Comparison of ENCODE assay signal across 1 cellular context in the genomic region with DNA sequence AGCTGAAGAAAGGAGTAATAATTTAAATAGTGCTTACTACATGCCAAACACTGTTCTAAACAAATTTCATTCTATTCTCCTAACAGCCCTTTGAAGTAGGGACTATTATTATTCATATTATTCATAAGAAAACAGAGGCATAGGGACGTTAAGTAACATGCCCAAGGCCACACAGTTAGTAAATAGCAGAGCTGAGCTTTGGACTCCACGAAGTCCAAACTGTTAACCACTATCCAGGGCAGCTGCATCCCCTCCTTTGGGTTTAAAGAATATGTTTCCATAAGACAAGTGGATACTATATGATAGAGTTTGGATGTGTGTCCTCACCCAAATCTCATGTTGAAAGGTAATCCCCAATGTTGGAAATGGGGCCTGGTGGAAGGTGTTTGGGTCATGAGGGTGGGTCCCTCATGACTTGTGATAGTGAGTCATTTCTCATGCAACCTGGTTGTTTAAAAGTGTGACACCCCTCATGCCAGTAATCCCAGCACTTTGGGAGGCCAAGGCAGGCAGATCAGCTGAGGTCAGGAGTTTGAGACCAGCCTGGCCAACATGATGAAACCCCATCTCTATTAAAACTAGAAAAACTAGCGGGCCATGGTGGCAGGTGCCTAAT.
A peak's percentile ranks its signal among the peaks of the same experiment; 100 is the strongest.
TF ChIP-seq lines count a peak whose summit lies in the region.

No MANE protein-coding gene starts in this region.

TF ChIP-seq in HepG2, 621 proteins besides CTCF, POLR2A, EP300 and RAD21 (continued from another document):
- TF ChIP-seq HNF4G (IDR thresholded peaks at IDR 0.05; ENCODE audit: borderline replicate concordance, low read depth, low read length): peak; percentile 61; the same call in 1 of the 2 replicates
- TF ChIP-seq HNF4G (CRISPR knock-in tag; IDR thresholded peaks at IDR 0.05; ENCODE audit: borderline replicate concordance, low read depth): no peak
- no peak for TF ChIP-seq ZSCAN9 (CRISPR knock-in tag; IDR thresholded peaks at IDR 0.05; ENCODE audit: borderline replicate concordance)
- no peak for TF ChIP-seq PHF8 (CRISPR knock-in tag; IDR thresholded peaks at IDR 0.05)
- TF ChIP-seq ZNF556 (CRISPR knock-in tag; IDR thresholded peaks at IDR 0.05; ENCODE audit: borderline replicate concordance): peak; percentile 52; the same call in 1 of the 2 replicates
- peak; percentile 73; the same call in 1 of the 2 replicates for TF ChIP-seq KDM3A (CRISPR knock-in tag; IDR thresholded peaks at IDR 0.05; ENCODE audit: low read depth)
- TF ChIP-seq, protein P1, sequence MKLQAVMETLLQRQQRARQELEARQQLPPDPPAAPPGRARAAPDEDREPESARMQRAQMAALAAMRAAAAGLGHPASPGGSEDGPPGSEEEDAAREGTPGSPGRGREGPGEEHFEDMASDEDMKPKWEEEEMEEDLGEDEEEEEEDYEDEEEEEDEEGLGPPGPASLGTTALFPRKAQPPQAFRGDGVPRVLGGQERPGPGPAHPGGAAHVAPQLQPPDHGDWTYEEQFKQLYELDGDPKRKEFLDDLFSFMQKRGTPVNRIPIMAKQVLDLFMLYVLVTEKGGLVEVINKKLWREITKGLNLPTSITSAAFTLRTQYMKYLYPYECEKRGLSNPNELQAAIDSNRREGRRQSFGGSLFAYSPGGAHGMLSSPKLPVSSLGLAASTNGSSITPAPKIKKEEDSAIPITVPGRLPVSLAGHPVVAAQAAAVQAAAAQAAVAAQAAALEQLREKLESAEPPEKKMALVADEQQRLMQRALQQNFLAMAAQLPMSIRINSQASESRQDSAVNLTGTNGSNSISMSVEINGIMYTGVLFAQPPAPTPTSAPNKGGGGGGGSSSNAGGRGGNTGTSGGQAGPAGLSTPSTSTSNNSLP (IDR thresholded peaks at IDR 0.05; ENCODE audit: low read depth, low read length): peak; percentile 37; the same call in 1 of the 2 replicates
- TF ChIP-seq, protein P2, sequence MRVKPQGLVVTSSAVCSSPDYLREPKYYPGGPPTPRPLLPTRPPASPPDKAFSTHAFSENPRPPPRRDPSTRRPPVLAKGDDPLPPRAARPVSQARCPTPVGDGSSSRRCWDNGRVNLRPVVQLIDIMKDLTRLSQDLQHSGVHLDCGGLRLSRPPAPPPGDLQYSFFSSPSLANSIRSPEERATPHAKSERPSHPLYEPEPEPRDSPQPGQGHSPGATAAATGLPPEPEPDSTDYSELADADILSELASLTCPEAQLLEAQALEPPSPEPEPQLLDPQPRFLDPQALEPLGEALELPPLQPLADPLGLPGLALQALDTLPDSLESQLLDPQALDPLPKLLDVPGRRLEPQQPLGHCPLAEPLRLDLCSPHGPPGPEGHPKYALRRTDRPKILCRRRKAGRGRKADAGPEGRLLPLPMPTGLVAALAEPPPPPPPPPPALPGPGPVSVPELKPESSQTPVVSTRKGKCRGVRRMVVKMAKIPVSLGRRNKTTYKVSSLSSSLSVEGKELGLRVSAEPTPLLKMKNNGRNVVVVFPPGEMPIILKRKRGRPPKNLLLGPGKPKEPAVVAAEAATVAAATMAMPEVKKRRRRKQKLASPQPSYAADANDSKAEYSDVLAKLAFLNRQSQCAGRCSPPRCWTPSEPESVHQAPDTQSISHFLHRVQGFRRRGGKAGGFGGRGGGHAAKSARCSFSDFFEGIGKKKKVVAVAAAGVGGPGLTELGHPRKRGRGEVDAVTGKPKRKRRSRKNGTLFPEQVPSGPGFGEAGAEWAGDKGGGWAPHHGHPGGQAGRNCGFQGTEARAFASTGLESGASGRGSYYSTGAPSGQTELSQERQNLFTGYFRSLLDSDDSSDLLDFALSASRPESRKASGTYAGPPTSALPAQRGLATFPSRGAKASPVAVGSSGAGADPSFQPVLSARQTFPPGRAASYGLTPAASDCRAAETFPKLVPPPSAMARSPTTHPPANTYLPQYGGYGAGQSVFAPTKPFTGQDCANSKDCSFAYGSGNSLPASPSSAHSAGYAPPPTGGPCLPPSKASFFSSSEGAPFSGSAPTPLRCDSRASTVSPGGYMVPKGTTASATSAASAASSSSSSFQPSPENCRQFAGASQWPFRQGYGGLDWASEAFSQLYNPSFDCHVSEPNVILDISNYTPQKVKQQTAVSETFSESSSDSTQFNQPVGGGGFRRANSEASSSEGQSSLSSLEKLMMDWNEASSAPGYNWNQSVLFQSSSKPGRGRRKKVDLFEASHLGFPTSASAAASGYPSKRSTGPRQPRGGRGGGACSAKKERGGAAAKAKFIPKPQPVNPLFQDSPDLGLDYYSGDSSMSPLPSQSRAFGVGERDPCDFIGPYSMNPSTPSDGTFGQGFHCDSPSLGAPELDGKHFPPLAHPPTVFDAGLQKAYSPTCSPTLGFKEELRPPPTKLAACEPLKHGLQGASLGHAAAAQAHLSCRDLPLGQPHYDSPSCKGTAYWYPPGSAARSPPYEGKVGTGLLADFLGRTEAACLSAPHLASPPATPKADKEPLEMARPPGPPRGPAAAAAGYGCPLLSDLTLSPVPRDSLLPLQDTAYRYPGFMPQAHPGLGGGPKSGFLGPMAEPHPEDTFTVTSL (CRISPR knock-in tag; IDR thresholded peaks at IDR 0.05; ENCODE audit: borderline replicate concordance): peak; percentile 92; the same call in 1 of the 2 replicates
- TF ChIP-seq ZBTB20 (CRISPR knock-in tag; IDR thresholded peaks at IDR 0.05; ENCODE audit: borderline replicate concordance, low read depth): peak; percentile 31; the same call in 1 of the 2 replicates
- TF ChIP-seq HDAC2 (CRISPR knock-in tag; IDR thresholded peaks at IDR 0.05): peak; percentile 51; the same call in 1 of the 2 replicates
- TF ChIP-seq, protein P3, sequence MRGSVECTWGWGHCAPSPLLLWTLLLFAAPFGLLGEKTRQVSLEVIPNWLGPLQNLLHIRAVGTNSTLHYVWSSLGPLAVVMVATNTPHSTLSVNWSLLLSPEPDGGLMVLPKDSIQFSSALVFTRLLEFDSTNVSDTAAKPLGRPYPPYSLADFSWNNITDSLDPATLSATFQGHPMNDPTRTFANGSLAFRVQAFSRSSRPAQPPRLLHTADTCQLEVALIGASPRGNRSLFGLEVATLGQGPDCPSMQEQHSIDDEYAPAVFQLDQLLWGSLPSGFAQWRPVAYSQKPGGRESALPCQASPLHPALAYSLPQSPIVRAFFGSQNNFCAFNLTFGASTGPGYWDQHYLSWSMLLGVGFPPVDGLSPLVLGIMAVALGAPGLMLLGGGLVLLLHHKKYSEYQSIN (CRISPR knock-in tag; IDR thresholded peaks at IDR 0.05; ENCODE audit: borderline replicate concordance): no peak
- 0 out of 2 replicates have a peak, but pooled peaks have one; percentile 27 for TF ChIP-seq KAT8 (CRISPR knock-in tag; IDR thresholded peaks at IDR 0.05)
- peak; percentile 83; the same call in 1 of the 2 replicates for TF ChIP-seq HMG20A (CRISPR knock-in tag; IDR thresholded peaks at IDR 0.05; ENCODE audit: borderline replicate concordance)
- TF ChIP-seq NCOR1 (IDR thresholded peaks at IDR 0.05; ENCODE audit: borderline replicate concordance, low read length): peak; percentile 16; the same call in 1 of the 2 replicates
- TF ChIP-seq, protein P4, sequence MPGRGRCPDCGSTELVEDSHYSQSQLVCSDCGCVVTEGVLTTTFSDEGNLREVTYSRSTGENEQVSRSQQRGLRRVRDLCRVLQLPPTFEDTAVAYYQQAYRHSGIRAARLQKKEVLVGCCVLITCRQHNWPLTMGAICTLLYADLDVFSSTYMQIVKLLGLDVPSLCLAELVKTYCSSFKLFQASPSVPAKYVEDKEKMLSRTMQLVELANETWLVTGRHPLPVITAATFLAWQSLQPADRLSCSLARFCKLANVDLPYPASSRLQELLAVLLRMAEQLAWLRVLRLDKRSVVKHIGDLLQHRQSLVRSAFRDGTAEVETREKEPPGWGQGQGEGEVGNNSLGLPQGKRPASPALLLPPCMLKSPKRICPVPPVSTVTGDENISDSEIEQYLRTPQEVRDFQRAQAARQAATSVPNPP (CRISPR knock-in tag; IDR thresholded peaks at IDR 0.05): no peak
- peak; percentile 89 for TF ChIP-seq FOXA3 (CRISPR knock-in tag; IDR thresholded peaks at IDR 0.05)
- TF ChIP-seq CREM (IDR thresholded peaks at IDR 0.05): peak; percentile 31; the same call in 1 of the 2 replicates
- TF ChIP-seq CREM (CRISPR knock-in tag; IDR thresholded peaks at IDR 0.05): no peak
- no peak for TF ChIP-seq ZNF136 (CRISPR knock-in tag; IDR thresholded peaks at IDR 0.05; ENCODE audit: low read depth)
- no peak for TF ChIP-seq HHEX (CRISPR knock-in tag; IDR thresholded peaks at IDR 0.05)
- TF ChIP-seq, protein P5, sequence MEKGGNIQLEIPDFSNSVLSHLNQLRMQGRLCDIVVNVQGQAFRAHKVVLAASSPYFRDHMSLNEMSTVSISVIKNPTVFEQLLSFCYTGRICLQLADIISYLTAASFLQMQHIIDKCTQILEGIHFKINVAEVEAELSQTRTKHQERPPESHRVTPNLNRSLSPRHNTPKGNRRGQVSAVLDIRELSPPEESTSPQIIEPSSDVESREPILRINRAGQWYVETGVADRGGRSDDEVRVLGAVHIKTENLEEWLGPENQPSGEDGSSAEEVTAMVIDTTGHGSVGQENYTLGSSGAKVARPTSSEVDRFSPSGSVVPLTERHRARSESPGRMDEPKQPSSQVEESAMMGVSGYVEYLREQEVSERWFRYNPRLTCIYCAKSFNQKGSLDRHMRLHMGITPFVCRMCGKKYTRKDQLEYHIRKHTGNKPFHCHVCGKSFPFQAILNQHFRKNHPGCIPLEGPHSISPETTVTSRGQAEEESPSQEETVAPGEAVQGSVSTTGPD (CRISPR knock-in tag; IDR thresholded peaks at IDR 0.05): 0 out of 2 replicates have a peak, but pooled peaks have one; percentile 16
- no peak for TF ChIP-seq ZNF446 (CRISPR knock-in tag; IDR thresholded peaks at IDR 0.05)
- no peak for TF ChIP-seq NFIB (CRISPR knock-in tag; IDR thresholded peaks at IDR 0.05; ENCODE audit: borderline replicate concordance)
- TF ChIP-seq ZNF317 (CRISPR knock-in tag; IDR thresholded peaks at IDR 0.05): 0 out of 2 replicates have a peak, but pooled peaks have one; percentile 28
- peak; percentile 93 for TF ChIP-seq REPIN1 (CRISPR knock-in tag; IDR thresholded peaks at IDR 0.05; ENCODE audit: borderline replicate concordance, low read depth)
- TF ChIP-seq DPF2 (CRISPR knock-in tag; IDR thresholded peaks at IDR 0.05; ENCODE audit: borderline replicate concordance, low read depth): peak; percentile 50; the same call in 1 of the 2 replicates
- peak; percentile 83 for TF ChIP-seq SOX5 (CRISPR knock-in tag; IDR thresholded peaks at IDR 0.05; ENCODE audit: borderline replicate concordance)
- TF ChIP-seq TBL1XR1 (IDR thresholded peaks at IDR 0.05; ENCODE audit: borderline replicate concordance, low read length, partially characterized antibody): no peak
- no peak for TF ChIP-seq WIZ (CRISPR knock-in tag; IDR thresholded peaks at IDR 0.05)
- no peak for TF ChIP-seq SMYD3 (CRISPR knock-in tag; IDR thresholded peaks at IDR 0.05)
- TF ChIP-seq ZNF331 (CRISPR knock-in tag; IDR thresholded peaks at IDR 0.05): peak; percentile 25; the same call in 1 of the 2 replicates
- peak; percentile 32; the same call in 1 of the 2 replicates for TF ChIP-seq SNAPC2 (CRISPR knock-in tag; IDR thresholded peaks at IDR 0.05)
- no peak for TF ChIP-seq ZNF460 (CRISPR knock-in tag; IDR thresholded peaks at IDR 0.05; ENCODE audit: borderline replicate concordance)
- no peak for TF ChIP-seq JDP2 (CRISPR knock-in tag; IDR thresholded peaks at IDR 0.05; ENCODE audit: borderline replicate concordance)
- TF ChIP-seq, protein P6, sequence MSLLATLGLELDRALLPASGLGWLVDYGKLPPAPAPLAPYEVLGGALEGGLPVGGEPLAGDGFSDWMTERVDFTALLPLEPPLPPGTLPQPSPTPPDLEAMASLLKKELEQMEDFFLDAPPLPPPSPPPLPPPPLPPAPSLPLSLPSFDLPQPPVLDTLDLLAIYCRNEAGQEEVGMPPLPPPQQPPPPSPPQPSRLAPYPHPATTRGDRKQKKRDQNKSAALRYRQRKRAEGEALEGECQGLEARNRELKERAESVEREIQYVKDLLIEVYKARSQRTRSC (CRISPR knock-in tag; IDR thresholded peaks at IDR 0.05; ENCODE audit: low read depth): no peak
- TF ChIP-seq GATAD2A (CRISPR knock-in tag; IDR thresholded peaks at IDR 0.05): peak; percentile 75
- 0 out of 2 replicates have a peak, but pooled peaks have one; percentile 29 for TF ChIP-seq ZNF598 (CRISPR knock-in tag; IDR thresholded peaks at IDR 0.05; ENCODE audit: borderline replicate concordance)
TF ChIP-seq in HepG2: peak in this region for 70.
